ENCODE assay signal across 8 cellular contexts in genomic region chr7:4744391-4745264, GRCh38. TPM values are rescaled to one million over a fixed set of nuclear protein-coding genes. Genes with fewer than 3 reads are reported as not detected.
DNase-seq lines count a peak whose midpoint lies in the region; FAIRE-seq and TF ChIP-seq lines count a peak whose summit lies in the region.

No MANE protein-coding gene starts in this region.

- H3K4me1 ChIP-seq in left ventricle myocardium inferior = peaks cover 72% of the 10 kb centered on the region

- H3K4me3 Mint-ChIP-seq in progenitor cell of endocrine pancreas (ENCODE audit: low read depth) = peak overlapping the region; percentile 43

- DNase-seq in GM04504 (ENCODE audit: low read depth) = peak; percentile 100
- DNase-seq in HEK293T (ENCODE audit: extremely low spot score) = peak; percentile 85
- DNase-seq in MV-4-11 (lab: John Stamatoyannopoulos, UW) = peak; percentile 83
- DNase-seq in T follicular helper cell (ENCODE audit: low read depth) = peak; percentile 62
- DNase-seq in left ventricle myocardium inferior = peak; percentile 100
- peak; percentile 92 for DNase-seq in progenitor cell of endocrine pancreas (ENCODE audit: low spot score, unreplicated experiment)
- DNase-seq in urothelium cell line (ENCODE audit: low spot score) = peak; percentile 99

- H3K27me3 ChIP-seq in left ventricle myocardium inferior (ENCODE audit: low read depth) = no peaks in the 10 kb centered on the region

- peak overlapping the region; percentile 55 for H3K4me3 ChIP-seq in left ventricle myocardium inferior

- TF ChIP-seq CTCF in left ventricle myocardium inferior (IDR thresholded peaks at IDR 0.05; ENCODE audit: borderline replicate concordance) (no peak), progenitor cell of endocrine pancreas (IDR thresholded peaks at IDR 0.05; ENCODE audit: unreplicated experiment) (no peak)

- intact Hi-C loops in left ventricle myocardium inferior (cut with micrococcal nuclease) = loop anchor here (10.0 kb wide), 2 partner anchors 60 to 130 kb away; partner anchors contain the start of gene FOXK1

- no peaks in the 10 kb centered on the region for H3K9me3 ChIP-seq in left ventricle myocardium inferior (replicated peaks)

- H3K4me1 Mint-ChIP-seq in progenitor cell of endocrine pancreas (ENCODE audit: low read depth) = peaks cover 54% of the 10 kb centered on the region

- POLR2A ChIA-PET in HEK293T (lab: Yijun Ruan, JAX) = interaction anchor here (1.7 kb wide), 1 partner anchor 103 kb away, joined by 5 read pairs; no protein-coding TSS in a partner anchor

- no peaks in the 10 kb centered on the region for H3K27me3 Mint-ChIP-seq in progenitor cell of endocrine pancreas

- peaks cover 31% of the 10 kb centered on the region for H3K36me3 ChIP-seq in left ventricle myocardium inferior

- H3K36me3 Mint-ChIP-seq in progenitor cell of endocrine pancreas (ENCODE audit: insufficient read depth) = peaks cover 28% of the 10 kb centered on the region

- FAIRE-seq in urothelium cell line (lab: Jason Lieb, UNC) = peak; percentile 99

- peak overlapping the region; percentile 99 for H3K27ac Mint-ChIP-seq in progenitor cell of endocrine pancreas

- H3K9me3 Mint-ChIP-seq in progenitor cell of endocrine pancreas (ENCODE audit: low read depth) = no peaks in the 10 kb centered on the region

- H3K27ac ChIP-seq in angular gyrus (ENCODE audit: low read depth, low read length) = peak overlapping the region; percentile 97
- peak overlapping the region; percentile 94 for H3K27ac ChIP-seq in left ventricle myocardium inferior (replicated peaks)

- CTCF ChIA-PET in HEK293T (lab: Yijun Ruan, JAX) = interaction anchor here (1.0 kb wide), 1 partner anchor 111 kb away, joined by 3 read pairs; no protein-coding TSS in a partner anchor

TF ChIP-seq in HEK293T, 16 proteins besides CTCF, POLR2A, EP300 and RAD21:
- TF ChIP-seq SUZ12 (IDR thresholded peaks at IDR 0.05) (no peak), L3MBTL2 (conservative IDR thresholded peaks at IDR 0.05) (no peak), ARNT (IDR thresholded peaks at IDR 0.05) (no peak), CTBP1 (IDR thresholded peaks at IDR 0.05; ENCODE audit: borderline replicate concordance) (no peak), PKNOX1 (IDR thresholded peaks at IDR 0.05) (no peak), BHLHE40 (IDR thresholded peaks at IDR 0.05; ENCODE audit: borderline replicate concordance) (no peak), FOXM1 (IDR thresholded peaks at IDR 0.05; ENCODE audit: borderline replicate concordance) (no peak), FOXK2 (IDR thresholded peaks at IDR 0.05) (no peak), TARDBP (IDR thresholded peaks at IDR 0.05) (no peak), ZNF384 (IDR thresholded peaks at IDR 0.05) (no peak), HDGF (IDR thresholded peaks at IDR 0.05; ENCODE audit: borderline replicate concordance) (no peak), NFRKB (IDR thresholded peaks at IDR 0.05) (no peak)

RNA-seq across cellular contexts. Expression of gene AP5Z1, which starts 30.8 kb away (rescaled TPM):
- total RNA-seq in left ventricle myocardium inferior (13.4 TPM), progenitor cell of endocrine pancreas (41.0 and 42.8 TPM in 2 replicates)

Comparison
In these comparisons a context has a peak if more than half of its experiments do, and no peak if none do; other contexts are left out.
1. Peak in every context shown above with its lines: DNase-seq, H3K4me3 ChIP-seq and H3K27ac ChIP-seq.